In genomic region chr4:67700874-67701850, GRCh38 we compare ENCODE assay signal across 8 cellular contexts. TPM values are rescaled to one million over a fixed set of nuclear protein-coding genes. Genes with fewer than 3 reads are reported as not detected.
DNase-seq lines count a peak whose midpoint lies in the region; FAIRE-seq and TF ChIP-seq lines count a peak whose summit lies in the region.

TSS of gene UBA6 (minus strand) at chr4:67701155. CDS start at chr4:67701119, 36 bp downstream.

- peaks cover 13 to 15% of the 10 kb centered on the region in 2 experiments for H3K4me1 Mint-ChIP-seq in H9
- peaks cover 21% of the 10 kb centered on the region for H3K4me1 Mint-ChIP-seq in nephron
- H3K4me1 Mint-ChIP-seq in stimulated activated naive CD8-positive, alpha-beta T cell treated with anti-CD3 and anti-CD28 coated beads, Interleukin-15, Interleukin-2, amounts not matched to agents 100 ng/mL and 50 ng/mL, for 24 hours (ENCODE audit: low read depth), result peaks cover 69% of the 10 kb centered on the region

- H3K56ac ChIP-seq in H9 (ENCODE audit: insufficient read length, low read depth, low read length), result no peak within 1 kb of the TSS

- no peaks in the 10 kb centered on the region for H3K23me2 ChIP-seq in H9 (ENCODE audit: insufficient read length, low read depth, low read length, poor library complexity, severe bottlenecking)

- H2AK5ac ChIP-seq in H9 (ENCODE audit: insufficient read length, low read length), result no peak within 1 kb of the TSS

- H3K9me3 Mint-ChIP-seq in H9 (no peaks in the 10 kb centered on the region; a peak in 2 of 5 replicates), nephron (no peaks in the 10 kb centered on the region)
- peaks cover 11% of the 10 kb centered on the region for H3K9me3 Mint-ChIP-seq in stimulated activated naive CD8-positive, alpha-beta T cell treated with anti-CD3 and anti-CD28 coated beads, Interleukin-15, Interleukin-2, amounts not matched to agents 100 ng/mL and 50 ng/mL, for 24 hours

- no peak within 1 kb of the TSS for H2BK5ac ChIP-seq in H9 (ENCODE audit: insufficient read length, low read length)

- H3K9ac ChIP-seq in H9 (ENCODE audit: extremely low read depth, insufficient read length, low read length), result peak within 1 kb of the TSS; percentile 92

- peaks cover 9% of the 10 kb centered on the region for H3K79me1 ChIP-seq in H9 (ENCODE audit: insufficient read depth, low read depth, low read length, poor library complexity, severe bottlenecking)

- H3T11ph ChIP-seq in H9 (ENCODE audit: low read length), result no peak within 1 kb of the TSS

- no peak within 1 kb of the TSS for H4K5ac ChIP-seq in H9 (ENCODE audit: insufficient read length, low read depth, low read length)

- peak within 1 kb of the TSS; percentile 87 for H3K4me3 ChIP-seq in fibroblast of the aortic adventitia (ENCODE audit: low read depth, low read length)

- no peaks in the 10 kb centered on the region for H3K9me3 ChIP-seq in H9 (ENCODE audit: control insufficient read depth, low read depth, low read length)

- no peak within 1 kb of the TSS for H2BK12ac ChIP-seq in H9 (ENCODE audit: insufficient read length, low read depth, low read length)

- peaks cover 4 to 14% (median 9%) of the 10 kb centered on the region in 3 experiments for H3K36me3 Mint-ChIP-seq in H9 (ENCODE audit: insufficient read depth in 1 of 3, low read depth in 3 of 3)
- peaks cover 37% of the 10 kb centered on the region for H3K36me3 Mint-ChIP-seq in nephron (ENCODE audit: low read depth)
- peaks cover 43% of the 10 kb centered on the region for H3K36me3 Mint-ChIP-seq in stimulated activated naive CD8-positive, alpha-beta T cell treated with anti-CD3 and anti-CD28 coated beads, Interleukin-15, Interleukin-2, amounts not matched to agents 100 ng/mL and 50 ng/mL, for 24 hours (ENCODE audit: low read depth)

- H4K8ac ChIP-seq in H9 (replicated peaks; ENCODE audit: insufficient read length, low read depth, low read length), result no peak within 1 kb of the TSS

- no CpG with 5 or more reads among the region's 55 CpGs for WGBS in H9 (ENCODE audit: extremely low coverage, insufficient read length, low lambda C conversion rate)

- no peaks in the 10 kb centered on the region for H4K20me1 ChIP-seq in H9 (ENCODE audit: control insufficient read depth, insufficient read depth, insufficient read length)

- no peak within 1 kb of the TSS for H3K27ac ChIP-seq in H9 (ENCODE audit: insufficient read length, low read depth, low read length)

- peak within 1 kb of the TSS; percentile 78 for H3K4me2 ChIP-seq in H9 (ENCODE audit: insufficient read depth, insufficient read length, low read length)

- H3K27me3 Mint-ChIP-seq in H9 (ENCODE audit: low read depth) (no peaks in the 10 kb centered on the region), nephron (ENCODE audit: low read depth) (no peaks in the 10 kb centered on the region)
- H3K27me3 Mint-ChIP-seq in stimulated activated naive CD8-positive, alpha-beta T cell treated with anti-CD3 and anti-CD28 coated beads, Interleukin-15, Interleukin-2, amounts not matched to agents 100 ng/mL and 50 ng/mL, for 24 hours, result no peaks in the 10 kb centered on the region

- peak within 1 kb of the TSS; percentile 79 to 96 (median 92); a peak in 6 of 7 replicates for H3K27ac Mint-ChIP-seq in H9
- H3K27ac Mint-ChIP-seq in nephron, result peak within 1 kb of the TSS; percentile 81 to 97 (median 89)
- H3K27ac Mint-ChIP-seq in stimulated activated naive CD8-positive, alpha-beta T cell treated with anti-CD3 and anti-CD28 coated beads, Interleukin-15, Interleukin-2, amounts not matched to agents 100 ng/mL and 50 ng/mL, for 24 hours, result peak within 1 kb of the TSS; percentile 98

- H3K18ac ChIP-seq in H9 (ENCODE audit: insufficient read length, low read depth, low read length), result peak within 1 kb of the TSS; percentile 88

- peak; percentile 50 for TF ChIP-seq CTCF in H9 (conservative IDR thresholded peaks at IDR 0.05)
- peak; percentile 42 for TF ChIP-seq CTCF in fibroblast of the aortic adventitia (IDR thresholded peaks at IDR 0.05; ENCODE audit: insufficient read depth, low read length)
- peak; percentile 48 to 59 (median 58) for TF ChIP-seq CTCF in nephron (IDR thresholded peaks at IDR 0.05; ENCODE audit: unreplicated experiment in 3 of 3)

- peaks cover 18% of the 10 kb centered on the region for H3K79me2 ChIP-seq in H9 (ENCODE audit: insufficient read depth, low read length)

- H3K4me3 Mint-ChIP-seq in H9, result peak within 1 kb of the TSS; percentile 84 to 88
- H3K4me3 Mint-ChIP-seq in nephron, result peak within 1 kb of the TSS; percentile 95 to 98 (median 98)
- peak within 1 kb of the TSS; percentile 94 for H3K4me3 Mint-ChIP-seq in stimulated activated naive CD8-positive, alpha-beta T cell treated with anti-CD3 and anti-CD28 coated beads, Interleukin-15, Interleukin-2, amounts not matched to agents 100 ng/mL and 50 ng/mL, for 24 hours

- H3K23ac ChIP-seq in H9 (ENCODE audit: insufficient read length, low read depth, low read length), result no peak within 1 kb of the TSS

- no peak within 1 kb of the TSS for H4K91ac ChIP-seq in H9 (ENCODE audit: insufficient read length, low read depth, low read length)

- no peaks in the 10 kb centered on the region for H3K27me3 ChIP-seq in H9 (ENCODE audit: insufficient read depth, low read length)

- FAIRE-seq in G401.6 (lab: Jason Lieb, UNC), result peak; percentile 97

- peak; percentile 98 for DNase-seq in H9
- DNase-seq in M059J (ENCODE audit: low read depth), result peak; percentile 94
- peak; percentile 96 to 97 for DNase-seq in SHP77 (lab: John Stamatoyannopoulos, UW)
- peak; percentile 92 for DNase-seq in activated effector memory CD4-positive, alpha-beta T cell treated with Interleukin-2 at 50 U/mL for 16 hours
- DNase-seq in fibroblast of the aortic adventitia (ENCODE audit: low read depth), result peak; percentile 93

- no peak within 1 kb of the TSS for H2BK15ac ChIP-seq in H9 (ENCODE audit: low read depth, low read length)

- no peak within 1 kb of the TSS for H2BK120ac ChIP-seq in H9 (ENCODE audit: low read depth, low read length, poor library complexity, severe bottlenecking)

- no peak within 1 kb of the TSS for H2BK20ac ChIP-seq in H9 (ENCODE audit: low read depth, low read length, poor library complexity, severe bottlenecking)

- H3K4me1 ChIP-seq in H9 (ENCODE audit: insufficient read depth, low read length), result no peaks in the 10 kb centered on the region

- H2AFZ ChIP-seq in H9 (ENCODE audit: low read length), result no peak within 1 kb of the TSS

- H3K14ac ChIP-seq in H9 (ENCODE audit: insufficient read depth, low read length), result peak within 1 kb of the TSS; percentile 94

- no peak within 1 kb of the TSS for H3K4ac ChIP-seq in H9 (ENCODE audit: low read depth, low read length)

RNA-seq across cellular contexts. Expression of gene UBA6, which starts in this region (rescaled TPM):
- total RNA-seq in H9 (2021) (63.5 and 72.2 TPM in 2 replicates), fibroblast of the aortic adventitia (ENCODE audit: low replicate concordance) (25.6 and 138 TPM in 2 replicates)
- total RNA-seq in M059J (2014; rRNA removed; shearing (Covaris generic)), result 89.4 and 132 TPM in 2 replicates
